19 cellular contexts compared by ENCODE assay signal in the genomic region with DNA sequence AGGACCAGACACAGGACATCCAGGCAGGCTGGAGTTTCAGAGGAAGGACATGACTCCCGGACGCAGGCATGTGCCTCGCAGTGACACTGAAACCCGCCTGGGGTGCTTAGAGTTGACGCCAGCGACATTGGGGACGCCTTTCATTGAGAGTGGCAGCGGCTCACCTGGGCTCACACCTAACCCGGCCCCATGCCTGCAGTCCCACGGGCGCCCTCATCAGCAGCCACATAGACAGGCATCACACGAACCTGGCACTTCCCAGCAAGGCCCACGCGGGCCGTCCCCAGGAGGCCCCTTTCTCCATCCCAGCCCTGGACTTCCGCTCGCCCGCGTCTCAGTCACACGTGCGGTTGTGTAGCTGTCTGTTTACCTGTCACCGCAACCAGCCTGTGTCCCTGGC. TPM values are rescaled to one million over a fixed set of nuclear protein-coding genes. Genes with fewer than 3 reads are reported as not detected.
DNase-seq lines count a peak whose midpoint lies in the region; ATAC-seq and TF ChIP-seq lines count a peak whose summit lies in the region.
"Had no signal": no experiment of that assay in that cellular context is flagged by ENCODE, and none has a peak within 500 bp of the region (broad histone marks: within the 10 kb centered on the region; RNA-seq: fewer than 3 reads in every experiment).

No MANE protein-coding gene starts in this region.

- WGBS in right cardiac atrium: 82% methylated on average over 22 of the region's 22 CpGs
- WGBS in neuronal stem cell (ENCODE audit: extremely low coverage in 2 of 2, insufficient read length in 2 of 2, insufficient replicate concordance in 1 of 2), 2 donors: no CpG with 5 or more reads among the region's 22 CpGs

- H3K4me3 ChIP-seq in right cardiac atrium (ENCODE audit: low read length) (no peak overlapping the region), neuronal stem cell (ENCODE audit: low read length in 2 of 2) (no peak overlapping the region)
- H3K4me3 ChIP-seq: Peyer's patch, SJSA1 had no signal

- no peaks in the 10 kb centered on the region for H3K79me1 ChIP-seq in neuronal stem cell (ENCODE audit: low read depth, low read length)

- no peak overlapping the region for H3K4me3 Mint-ChIP-seq in CD4-positive, alpha-beta T cell
- no peak overlapping the region for H3K4me3 Mint-ChIP-seq in chondrocyte (ENCODE audit: unreplicated experiment)

- H3K23ac ChIP-seq in neuronal stem cell (ENCODE audit: low read depth, low read length, poor library complexity): no peak overlapping the region

- H3K9me3 Mint-ChIP-seq in CD4-positive, alpha-beta T cell: no peaks in the 10 kb centered on the region
- no peaks in the 10 kb centered on the region for H3K9me3 Mint-ChIP-seq in chondrocyte (ENCODE audit: low read depth)
- H3K9me3 Mint-ChIP-seq: CD8-positive, alpha-beta memory T cell had no signal

- H3K9me3 ChIP-seq in CD4-positive, alpha-beta T cell (ENCODE audit: control insufficient read depth, low read length): no peaks in the 10 kb centered on the region
- H3K9me3 ChIP-seq in right cardiac atrium (ENCODE audit: control insufficient read depth, low read length) (no peaks in the 10 kb centered on the region), neuronal stem cell (replicated peaks in 1 of 2; ENCODE audit: control insufficient read depth in 2 of 2, insufficient read depth in 1 of 2, low read depth in 1 of 2, low read length in 2 of 2) (peaks cover 0 to 12% of the 10 kb centered on the region in 2 donors)
- H3K9me3 ChIP-seq: Peyer's patch had no signal

- H3K4me2 ChIP-seq in neuronal stem cell (ENCODE audit: insufficient read depth, low read length, poor library complexity, severe bottlenecking): no peak overlapping the region

- no peak overlapping the region for H3K9ac ChIP-seq in neuronal stem cell (ENCODE audit: low read depth, low read length, poor library complexity)

- H3K14ac ChIP-seq in neuronal stem cell (ENCODE audit: low read length): peak overlapping the region; percentile 98

- H4K91ac ChIP-seq in neuronal stem cell (ENCODE audit: low read depth, low read length, poor library complexity): no peak overlapping the region

- CTCF ChIA-PET in CD4-positive, alpha-beta T cell (lab: Charles Lee): no interaction called here

- H3K36me3 Mint-ChIP-seq in CD4-positive, alpha-beta T cell (ENCODE audit: low read depth): peaks cover 79% of the 10 kb centered on the region
- H3K36me3 Mint-ChIP-seq in chondrocyte (ENCODE audit: low read depth): no peaks in the 10 kb centered on the region

- H4K8ac ChIP-seq in neuronal stem cell (ENCODE audit: low read depth, low read length): no peak overlapping the region

- H2AK5ac ChIP-seq in neuronal stem cell (ENCODE audit: low read depth, low read length): no peak overlapping the region

- H2AFZ ChIP-seq in neuronal stem cell (ENCODE audit: low read length): no peak overlapping the region

- H3K4me1 ChIP-seq in right cardiac atrium (ENCODE audit: control insufficient read depth, insufficient read depth, low read length) (no peaks in the 10 kb centered on the region), neuronal stem cell (ENCODE audit: control insufficient read depth in 2 of 2, insufficient read depth in 1 of 2, low read depth in 1 of 2, low read length in 2 of 2) (peaks cover 0 to 4% of the 10 kb centered on the region in 2 donors)

- H2BK12ac ChIP-seq in neuronal stem cell (ENCODE audit: low read length): no peak overlapping the region

- no peaks in the 10 kb centered on the region for H3K27me3 Mint-ChIP-seq in CD4-positive, alpha-beta T cell
- H3K27me3 Mint-ChIP-seq in chondrocyte (ENCODE audit: low read depth): peaks cover 45% of the 10 kb centered on the region
- H3K27me3 Mint-ChIP-seq: CD8-positive, alpha-beta memory T cell had no signal

- DNase-seq in CD4-positive, alpha-beta T cell: no peak
- DNase-seq in chondrocyte (ENCODE audit: low spot score) (peak; percentile 79), right cardiac atrium (peak in 2 of 3 donors; percentile 34 to 36), neuronal stem cell (ENCODE audit: low spot score) (no peak), KG1 (lab: John Stamatoyannopoulos, UW) (no peak), GF-D8 (lab: John Stamatoyannopoulos, UW) (no peak), NCI-H1436 (lab: John Stamatoyannopoulos, UW) (no peak), hypothalamus (lab: John Stamatoyannopoulos, UW) (no peak)
- DNase-seq: GDM1, GOT3, Kasumi-1, NCI-H1417, NCI-H187, NCI-H446, NCI-H526, Peyer's patch had no signal

- POLR2A ChIA-PET in CD4-positive, alpha-beta T cell (lab: Charles Lee): no interaction called here

- peak overlapping the region; percentile 42 for H3K27ac Mint-ChIP-seq in CD4-positive, alpha-beta T cell
- no peak overlapping the region for H3K27ac Mint-ChIP-seq in chondrocyte (ENCODE audit: unreplicated experiment)

- intact Hi-C loops in CD4-positive, alpha-beta T cell (cut with DNase I, micrococcal nuclease): no loop called here
- intact Hi-C loops in right cardiac atrium (cut with DNase I): no loop called here

- H3K4ac ChIP-seq in neuronal stem cell (ENCODE audit: low read length): no peak overlapping the region

- peaks cover 0 to 2% of the 10 kb centered on the region in 2 donors for H3K36me3 ChIP-seq in neuronal stem cell (replicated peaks in 1 of 2; ENCODE audit: control insufficient read depth in 2 of 2, insufficient read depth in 2 of 2, low read length in 2 of 2)

- no peak for TF ChIP-seq CTCF in CD4-positive, alpha-beta T cell (IDR thresholded peaks at IDR 0.05)
- no peak for TF ChIP-seq CTCF in chondrocyte (IDR thresholded peaks at IDR 0.05)

- H2BK15ac ChIP-seq in neuronal stem cell (ENCODE audit: low read length): no peak overlapping the region

- ATAC-seq in CD4-positive, alpha-beta T cell (ENCODE audit: poor library complexity): no peak
- ATAC-seq in right cardiac atrium: no peak

- no peaks in the 10 kb centered on the region for H3K27me3 ChIP-seq in CD4-positive, alpha-beta T cell (ENCODE audit: control insufficient read depth, insufficient read depth, low read length)
- no peaks in the 10 kb centered on the region for H3K27me3 ChIP-seq in right cardiac atrium (ENCODE audit: control insufficient read depth, insufficient read depth)
- peaks cover 0 to 54% (median 20%) of the 10 kb centered on the region in 3 experiments for H3K27me3 ChIP-seq in neuronal stem cell (ENCODE audit: control insufficient read depth in 3 of 3, insufficient read depth in 3 of 3, low read depth in 1 of 3, low read length in 3 of 3)
- H3K27me3 ChIP-seq: Peyer's patch, SJSA1 had no signal

- peak overlapping the region; percentile 71 for H2BK5ac ChIP-seq in neuronal stem cell (ENCODE audit: low read length)

- H3K18ac ChIP-seq in neuronal stem cell (ENCODE audit: low read length): peak overlapping the region; percentile 62

- no peak overlapping the region for H2BK120ac ChIP-seq in neuronal stem cell (ENCODE audit: low read depth, low read length)

- peaks cover 20% of the 10 kb centered on the region for H3K4me1 Mint-ChIP-seq in CD4-positive, alpha-beta T cell (ENCODE audit: low read depth)
- peaks cover 4% of the 10 kb centered on the region for H3K4me1 Mint-ChIP-seq in chondrocyte (ENCODE audit: low read depth)

- no peak overlapping the region for H3K27ac ChIP-seq in CD4-positive, alpha-beta T cell (ENCODE audit: low read depth, low read length)
- H3K27ac ChIP-seq in right cardiac atrium (ENCODE audit: low read length) (no peak overlapping the region), neuronal stem cell (replicated peaks; ENCODE audit: low read length) (no peak overlapping the region)
- H3K27ac ChIP-seq: Peyer's patch, SJSA1 had no signal

RNA-seq across cellular contexts. Expression of gene ITGB2, which starts 17.0 kb away (rescaled TPM):
- total RNA-seq in CD4-positive, alpha-beta T cell: 100 to 1,000 TPM; 283 to 284 TPM
- total RNA-seq in chondrocyte (0.15 to 1.4 TPM (median 0.87 TPM) in 3 replicates), right cardiac atrium (10 to 100 TPM; 19.1 to 46.5 (median 33.7) TPM)
- 11.9 TPM for polyA plus RNA-seq in right cardiac atrium
- 0.06 TPM for polyA plus RNA-seq in neuronal stem cell (2013, experiment 1 of 2)
- polyA plus RNA-seq in neuronal stem cell (2013, experiment 2 of 2): 0.12 TPM
- polyA plus RNA-seq: BJ had no signal

RNA-seq across cellular contexts. Expression of gene PTTG1IP, which starts 30.2 kb away (rescaled TPM):
- total RNA-seq in CD4-positive, alpha-beta T cell: 10 to 100 TPM; 99.0 to 99.5 TPM
- 225 to 333 TPM (median 329 TPM) in 3 replicates for total RNA-seq in chondrocyte
- 100 to 1,000 TPM; 192 to 206 (median 197) TPM for total RNA-seq in right cardiac atrium
- 172 TPM for polyA plus RNA-seq in right cardiac atrium
- 134 TPM for polyA plus RNA-seq in neuronal stem cell (2013, experiment 1 of 2)
- polyA plus RNA-seq in neuronal stem cell (2013, experiment 2 of 2): 131 TPM

RNA-seq across cellular contexts. Expression of gene SLX9, which starts 36.1 kb away (rescaled TPM):
- 1 to 10 TPM; 7.7 to 9.1 TPM for total RNA-seq in CD4-positive, alpha-beta T cell
- 20.4 to 27.4 TPM (median 24.0 TPM) in 3 replicates for total RNA-seq in chondrocyte
- total RNA-seq in right cardiac atrium: 10 to 100 TPM; 19.2 to 26.5 (median 24.1) TPM
- 25.1 TPM for polyA plus RNA-seq in right cardiac atrium
- 17.0 TPM for polyA plus RNA-seq in neuronal stem cell (2013, experiment 1 of 2)
- polyA plus RNA-seq in neuronal stem cell (2013, experiment 2 of 2): 16.6 TPM

Comparison
In these comparisons a context has a peak if more than half of its experiments do, and no peak if none do; other contexts are left out.
1. DNase-seq: peak in chondrocyte (single experiment) and right cardiac atrium (2 of 3); none in CD4-positive, alpha-beta T cell (0 of 10), neuronal stem cell (single experiment), KG1 (single experiment), GF-D8 (single experiment), NCI-H1436 (single experiment) and hypothalamus (0 of 51).